In the genomic region with DNA sequence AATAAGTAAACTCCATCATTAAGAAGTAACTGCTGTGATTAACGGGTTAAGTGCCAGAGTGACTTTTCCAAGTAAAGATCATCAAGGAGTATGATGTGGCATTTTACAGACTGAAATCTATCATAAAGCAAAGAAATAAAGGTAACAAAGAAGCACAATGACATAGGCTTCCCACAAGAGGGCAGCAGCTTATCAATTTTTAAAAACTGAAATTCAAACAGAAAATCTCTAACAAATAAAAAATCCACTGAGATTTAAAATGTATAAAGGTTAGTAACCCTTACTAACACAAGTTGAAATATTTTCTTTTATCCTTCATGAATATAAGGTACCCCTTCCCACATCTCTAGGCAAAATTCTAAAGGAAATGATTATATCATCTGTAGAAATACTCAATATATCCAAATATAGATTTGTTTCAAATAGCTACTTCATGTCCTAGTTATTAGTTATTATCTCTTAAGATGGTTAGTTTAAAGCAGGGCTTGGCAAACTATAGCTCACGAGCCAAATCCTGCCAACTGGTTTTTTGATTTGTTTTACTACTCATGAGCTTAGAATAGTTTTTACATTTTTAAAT, we compare ENCODE assay signal across 1 cellular context.
A peak's percentile ranks its signal among the peaks of the same experiment; 100 is the strongest.
TF ChIP-seq lines count a peak whose summit lies in the region.

No MANE protein-coding gene starts in this region.

TF ChIP-seq in K562, 482 proteins besides CTCF, POLR2A, EP300 and RAD21 (continued from another document):
- TF ChIP-seq CEBPG (CRISPR knock-in tag; IDR thresholded peaks at IDR 0.05): no peak
- no peak for TF ChIP-seq CEBPG (tag; conservative IDR thresholded peaks at IDR 0.05 in 1 of 2, IDR thresholded peaks at IDR 0.05 in 1 of 2)
- TF ChIP-seq RAD51 (IDR thresholded peaks at IDR 0.05; ENCODE audit: borderline replicate concordance, low read depth): no peak
- no peak for TF ChIP-seq ZC3H11A (IDR thresholded peaks at IDR 0.05; ENCODE audit: low read depth, low read length)
- TF ChIP-seq, protein P1, sequence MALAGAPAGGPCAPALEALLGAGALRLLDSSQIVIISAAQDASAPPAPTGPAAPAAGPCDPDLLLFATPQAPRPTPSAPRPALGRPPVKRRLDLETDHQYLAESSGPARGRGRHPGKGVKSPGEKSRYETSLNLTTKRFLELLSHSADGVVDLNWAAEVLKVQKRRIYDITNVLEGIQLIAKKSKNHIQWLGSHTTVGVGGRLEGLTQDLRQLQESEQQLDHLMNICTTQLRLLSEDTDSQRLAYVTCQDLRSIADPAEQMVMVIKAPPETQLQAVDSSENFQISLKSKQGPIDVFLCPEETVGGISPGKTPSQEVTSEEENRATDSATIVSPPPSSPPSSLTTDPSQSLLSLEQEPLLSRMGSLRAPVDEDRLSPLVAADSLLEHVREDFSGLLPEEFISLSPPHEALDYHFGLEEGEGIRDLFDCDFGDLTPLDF (CRISPR knock-in tag; IDR thresholded peaks at IDR 0.05): no peak
- no peak for TF ChIP-seq HDAC1 (IDR thresholded peaks at IDR 0.05)
- TF ChIP-seq, protein P2, sequence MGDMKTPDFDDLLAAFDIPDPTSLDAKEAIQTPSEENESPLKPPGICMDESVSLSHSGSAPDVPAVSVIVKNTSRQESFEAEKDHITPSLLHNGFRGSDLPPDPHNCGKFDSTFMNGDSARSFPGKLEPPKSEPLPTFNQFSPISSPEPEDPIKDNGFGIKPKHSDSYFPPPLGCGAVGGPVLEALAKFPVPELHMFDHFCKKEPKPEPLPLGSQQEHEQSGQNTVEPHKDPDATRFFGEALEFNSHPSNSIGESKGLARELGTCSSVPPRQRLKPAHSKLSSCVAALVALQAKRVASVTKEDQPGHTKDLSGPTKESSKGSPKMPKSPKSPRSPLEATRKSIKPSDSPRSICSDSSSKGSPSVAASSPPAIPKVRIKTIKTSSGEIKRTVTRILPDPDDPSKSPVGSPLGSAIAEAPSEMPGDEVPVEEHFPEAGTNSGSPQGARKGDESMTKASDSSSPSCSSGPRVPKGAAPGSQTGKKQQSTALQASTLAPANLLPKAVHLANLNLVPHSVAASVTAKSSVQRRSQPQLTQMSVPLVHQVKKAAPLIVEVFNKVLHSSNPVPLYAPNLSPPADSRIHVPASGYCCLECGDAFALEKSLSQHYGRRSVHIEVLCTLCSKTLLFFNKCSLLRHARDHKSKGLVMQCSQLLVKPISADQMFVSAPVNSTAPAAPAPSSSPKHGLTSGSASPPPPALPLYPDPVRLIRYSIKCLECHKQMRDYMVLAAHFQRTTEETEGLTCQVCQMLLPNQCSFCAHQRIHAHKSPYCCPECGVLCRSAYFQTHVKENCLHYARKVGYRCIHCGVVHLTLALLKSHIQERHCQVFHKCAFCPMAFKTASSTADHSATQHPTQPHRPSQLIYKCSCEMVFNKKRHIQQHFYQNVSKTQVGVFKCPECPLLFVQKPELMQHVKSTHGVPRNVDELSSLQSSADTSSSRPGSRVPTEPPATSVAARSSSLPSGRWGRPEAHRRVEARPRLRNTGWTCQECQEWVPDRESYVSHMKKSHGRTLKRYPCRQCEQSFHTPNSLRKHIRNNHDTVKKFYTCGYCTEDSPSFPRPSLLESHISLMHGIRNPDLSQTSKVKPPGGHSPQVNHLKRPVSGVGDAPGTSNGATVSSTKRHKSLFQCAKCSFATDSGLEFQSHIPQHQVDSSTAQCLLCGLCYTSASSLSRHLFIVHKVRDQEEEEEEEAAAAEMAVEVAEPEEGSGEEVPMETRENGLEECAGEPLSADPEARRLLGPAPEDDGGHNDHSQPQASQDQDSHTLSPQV (IDR thresholded peaks at IDR 0.05): peak; percentile 35; the same call in 1 of the 2 replicates
- TF ChIP-seq CC2D1A (IDR thresholded peaks at IDR 0.05): peak; percentile 63; the same call in 1 of the 2 replicates
- TF ChIP-seq, protein P3, sequence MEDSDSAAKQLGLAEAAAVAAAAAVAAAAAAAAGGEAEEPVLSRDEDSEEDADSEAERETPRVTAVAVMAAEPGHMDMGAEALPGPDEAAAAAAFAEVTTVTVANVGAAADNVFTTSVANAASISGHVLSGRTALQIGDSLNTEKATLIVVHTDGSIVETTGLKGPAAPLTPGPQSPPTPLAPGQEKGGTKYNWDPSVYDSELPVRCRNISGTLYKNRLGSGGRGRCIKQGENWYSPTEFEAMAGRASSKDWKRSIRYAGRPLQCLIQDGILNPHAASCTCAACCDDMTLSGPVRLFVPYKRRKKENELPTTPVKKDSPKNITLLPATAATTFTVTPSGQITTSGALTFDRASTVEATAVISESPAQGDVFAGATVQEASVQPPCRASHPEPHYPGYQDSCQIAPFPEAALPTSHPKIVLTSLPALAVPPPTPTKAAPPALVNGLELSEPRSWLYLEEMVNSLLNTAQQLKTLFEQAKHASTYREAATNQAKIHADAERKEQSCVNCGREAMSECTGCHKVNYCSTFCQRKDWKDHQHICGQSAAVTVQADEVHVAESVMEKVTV (CRISPR knock-in tag; IDR thresholded peaks at IDR 0.05): peak; percentile 94
- no peak for TF ChIP-seq SMARCA5 (IDR thresholded peaks at IDR 0.05)
- TF ChIP-seq NFIX (CRISPR knock-in tag; IDR thresholded peaks at IDR 0.05; ENCODE audit: low read depth): no peak
- TF ChIP-seq, protein P4, sequence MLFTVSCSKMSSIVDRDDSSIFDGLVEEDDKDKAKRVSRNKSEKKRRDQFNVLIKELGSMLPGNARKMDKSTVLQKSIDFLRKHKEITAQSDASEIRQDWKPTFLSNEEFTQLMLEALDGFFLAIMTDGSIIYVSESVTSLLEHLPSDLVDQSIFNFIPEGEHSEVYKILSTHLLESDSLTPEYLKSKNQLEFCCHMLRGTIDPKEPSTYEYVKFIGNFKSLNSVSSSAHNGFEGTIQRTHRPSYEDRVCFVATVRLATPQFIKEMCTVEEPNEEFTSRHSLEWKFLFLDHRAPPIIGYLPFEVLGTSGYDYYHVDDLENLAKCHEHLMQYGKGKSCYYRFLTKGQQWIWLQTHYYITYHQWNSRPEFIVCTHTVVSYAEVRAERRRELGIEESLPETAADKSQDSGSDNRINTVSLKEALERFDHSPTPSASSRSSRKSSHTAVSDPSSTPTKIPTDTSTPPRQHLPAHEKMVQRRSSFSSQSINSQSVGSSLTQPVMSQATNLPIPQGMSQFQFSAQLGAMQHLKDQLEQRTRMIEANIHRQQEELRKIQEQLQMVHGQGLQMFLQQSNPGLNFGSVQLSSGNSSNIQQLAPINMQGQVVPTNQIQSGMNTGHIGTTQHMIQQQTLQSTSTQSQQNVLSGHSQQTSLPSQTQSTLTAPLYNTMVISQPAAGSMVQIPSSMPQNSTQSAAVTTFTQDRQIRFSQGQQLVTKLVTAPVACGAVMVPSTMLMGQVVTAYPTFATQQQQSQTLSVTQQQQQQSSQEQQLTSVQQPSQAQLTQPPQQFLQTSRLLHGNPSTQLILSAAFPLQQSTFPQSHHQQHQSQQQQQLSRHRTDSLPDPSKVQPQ (CRISPR knock-in tag; IDR thresholded peaks at IDR 0.05; ENCODE audit: borderline replicate concordance): no peak
- TF ChIP-seq, protein P5, sequence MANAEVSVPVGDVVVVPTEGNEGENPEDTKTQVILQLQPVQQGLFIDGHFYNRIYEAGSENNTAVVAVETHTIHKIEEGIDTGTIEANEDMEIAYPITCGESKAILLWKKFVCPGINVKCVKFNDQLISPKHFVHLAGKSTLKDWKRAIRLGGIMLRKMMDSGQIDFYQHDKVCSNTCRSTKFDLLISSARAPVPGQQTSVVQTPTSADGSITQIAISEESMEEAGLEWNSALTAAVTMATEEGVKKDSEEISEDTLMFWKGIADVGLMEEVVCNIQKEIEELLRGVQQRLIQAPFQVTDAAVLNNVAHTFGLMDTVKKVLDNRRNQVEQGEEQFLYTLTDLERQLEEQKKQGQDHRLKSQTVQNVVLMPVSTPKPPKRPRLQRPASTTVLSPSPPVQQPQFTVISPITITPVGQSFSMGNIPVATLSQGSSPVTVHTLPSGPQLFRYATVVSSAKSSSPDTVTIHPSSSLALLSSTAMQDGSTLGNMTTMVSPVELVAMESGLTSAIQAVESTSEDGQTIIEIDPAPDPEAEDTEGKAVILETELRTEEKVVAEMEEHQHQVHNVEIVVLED (CRISPR knock-in tag; IDR thresholded peaks at IDR 0.05): no peak
- peak in 1 of 2 experiments; percentile 44 for TF ChIP-seq NCOA2 (IDR thresholded peaks at IDR 0.05; ENCODE audit: partially characterized antibody in 2 of 2)
- TF ChIP-seq RBM25 (IDR thresholded peaks at IDR 0.05; ENCODE audit: low read depth, low read length, severe bottlenecking): no peak
- TF ChIP-seq NUFIP1 (IDR thresholded peaks at IDR 0.05; ENCODE audit: partially characterized antibody): no peak
- TF ChIP-seq BCOR (IDR thresholded peaks at IDR 0.05): no peak
- peak; percentile 58 for TF ChIP-seq POLR2H (tag; IDR thresholded peaks at IDR 0.05; ENCODE audit: low read depth)
- TF ChIP-seq ZBED1 (IDR thresholded peaks at IDR 0.05): no peak
- TF ChIP-seq, protein P6, sequence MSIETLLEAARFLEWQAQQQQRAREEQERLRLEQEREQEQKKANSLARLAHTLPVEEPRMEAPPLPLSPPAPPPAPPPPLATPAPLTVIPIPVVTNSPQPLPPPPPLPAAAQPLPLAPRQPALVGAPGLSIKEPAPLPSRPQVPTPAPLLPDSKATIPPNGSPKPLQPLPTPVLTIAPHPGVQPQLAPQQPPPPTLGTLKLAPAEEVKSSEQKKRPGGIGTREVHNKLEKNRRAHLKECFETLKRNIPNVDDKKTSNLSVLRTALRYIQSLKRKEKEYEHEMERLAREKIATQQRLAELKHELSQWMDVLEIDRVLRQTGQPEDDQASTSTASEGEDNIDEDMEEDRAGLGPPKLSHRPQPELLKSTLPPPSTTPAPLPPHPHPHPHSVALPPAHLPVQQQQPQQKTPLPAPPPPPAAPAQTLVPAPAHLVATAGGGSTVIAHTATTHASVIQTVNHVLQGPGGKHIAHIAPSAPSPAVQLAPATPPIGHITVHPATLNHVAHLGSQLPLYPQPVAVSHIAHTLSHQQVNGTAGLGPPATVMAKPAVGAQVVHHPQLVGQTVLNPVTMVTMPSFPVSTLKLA (conservative IDR thresholded peaks at IDR 0.05): peak in 1 of 2 experiments; percentile 39; a peak in 3 of 4 replicates
- TF ChIP-seq, protein P7, sequence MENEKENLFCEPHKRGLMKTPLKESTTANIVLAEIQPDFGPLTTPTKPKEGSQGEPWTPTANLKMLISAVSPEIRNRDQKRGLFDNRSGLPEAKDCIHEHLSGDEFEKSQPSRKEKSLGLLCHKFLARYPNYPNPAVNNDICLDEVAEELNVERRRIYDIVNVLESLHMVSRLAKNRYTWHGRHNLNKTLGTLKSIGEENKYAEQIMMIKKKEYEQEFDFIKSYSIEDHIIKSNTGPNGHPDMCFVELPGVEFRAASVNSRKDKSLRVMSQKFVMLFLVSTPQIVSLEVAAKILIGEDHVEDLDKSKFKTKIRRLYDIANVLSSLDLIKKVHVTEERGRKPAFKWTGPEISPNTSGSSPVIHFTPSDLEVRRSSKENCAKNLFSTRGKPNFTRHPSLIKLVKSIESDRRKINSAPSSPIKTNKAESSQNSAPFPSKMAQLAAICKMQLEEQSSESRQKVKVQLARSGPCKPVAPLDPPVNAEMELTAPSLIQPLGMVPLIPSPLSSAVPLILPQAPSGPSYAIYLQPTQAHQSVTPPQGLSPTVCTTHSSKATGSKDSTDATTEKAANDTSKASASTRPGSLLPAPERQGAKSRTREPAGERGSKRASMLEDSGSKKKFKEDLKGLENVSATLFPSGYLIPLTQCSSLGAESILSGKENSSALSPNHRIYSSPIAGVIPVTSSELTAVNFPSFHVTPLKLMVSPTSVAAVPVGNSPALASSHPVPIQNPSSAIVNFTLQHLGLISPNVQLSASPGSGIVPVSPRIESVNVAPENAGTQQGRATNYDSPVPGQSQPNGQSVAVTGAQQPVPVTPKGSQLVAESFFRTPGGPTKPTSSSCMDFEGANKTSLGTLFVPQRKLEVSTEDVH (IDR thresholded peaks at IDR 0.05; ENCODE audit: low read depth, partially characterized antibody): peak; percentile 32
- TF ChIP-seq TAF9B (IDR thresholded peaks at IDR 0.05; ENCODE audit: partially characterized antibody): peak; percentile 21
- TF ChIP-seq TEAD4 (IDR thresholded peaks at IDR 0.05; ENCODE audit: low read length): no peak
- no peak for TF ChIP-seq TEAD4 (CRISPR knock-in tag; IDR thresholded peaks at IDR 0.05; ENCODE audit: borderline replicate concordance)
- no peak for TF ChIP-seq NR3C1 (CRISPR knock-in tag; IDR thresholded peaks at IDR 0.05)
- TF ChIP-seq KAT8 (IDR thresholded peaks at IDR 0.05; ENCODE audit: low read depth): no peak
- TF ChIP-seq NR2C2 (CRISPR knock-in tag; IDR thresholded peaks at IDR 0.05): no peak
- TF ChIP-seq NR2C2 (tag; IDR thresholded peaks at IDR 0.05): no peak
- TF ChIP-seq ZZZ3 (IDR thresholded peaks at IDR 0.05): 0 out of 2 replicates have a peak, but pooled peaks have one; percentile 16
- no peak for TF ChIP-seq SIN3B (IDR thresholded peaks at IDR 0.05; ENCODE audit: low read depth)
